ENCODE assay signal across 22 cellular contexts in the genomic region with DNA sequence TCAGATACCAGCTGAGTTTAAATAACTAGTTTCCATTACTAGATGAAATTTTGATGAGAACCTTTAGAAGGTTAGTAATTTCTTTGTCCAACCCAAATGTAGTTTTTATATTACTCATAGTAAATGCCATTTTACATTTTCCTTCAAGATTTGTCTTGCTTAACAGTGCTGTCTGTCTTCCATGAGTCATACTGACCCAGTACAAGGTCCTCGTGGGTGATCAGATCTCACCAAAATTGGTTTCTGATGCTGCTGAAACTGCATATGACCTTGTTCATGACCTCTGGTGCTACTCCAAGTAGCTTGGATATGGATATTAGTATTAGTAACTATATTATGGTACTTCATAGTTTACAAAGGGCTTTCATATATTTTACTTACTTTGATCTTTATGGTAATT.
"Had no signal": no experiment of that assay in that cellular context is flagged by ENCODE, and none has a peak within 500 bp of the region (broad histone marks: within the 10 kb centered on the region; RNA-seq: fewer than 3 reads in every experiment).

No MANE protein-coding gene starts in this region.

- H3K27me3 Mint-ChIP-seq: activated naive CD8-positive, alpha-beta T cell; activated T-cell treated with anti-CD3 and anti-CD28 coated beads, Interleukin-2, amount 50 U/mL, for 24 hours had no signal

- DNase-seq: activated CD4-positive, alpha-beta T cell treated with anti-CD3 and anti-CD28 coated beads for 48 hours; activated CD4-positive, alpha-beta T cell treated with anti-CD3 and anti-CD28 coated beads, Interleukin-2, amount 50 U/mL, for 48 hours; activated CD8-positive, alpha-beta memory T cell treated with anti-CD3 and anti-CD28 coated beads, Interleukin-2, amount 10 ng/mL, durations not matched to agents 7 days and 5 days; activated effector memory CD4-positive, alpha-beta T cell treated with anti-CD3 and anti-CD28 coated beads, Interleukin-2, amount 50 U/mL, for 16 hours; activated naive CD4-positive, alpha-beta T cell treated with Interleukin-2 at 50 U/mL for 16 hours; activated T-cell treated with anti-CD3 and anti-CD28 coated beads, Interleukin-2, amount 50 U/mL, for 24 hours; amygdala; Kasumi-1; NCI-H1105 treated with DMSO at 0.1 percent for 48 hours; NCI-H1436 treated with DMSO at 0.1 percent for 48 hours; NCI-H187 treated with DMSO at 0.1 percent for 48 hours; NCI-H2081 treated with DMSO at 0.1 percent for 48 hours; NCI-H2227 treated with DMSO at 0.1 percent for 48 hours; NCI-H526; NCI-H774; SJCRH30; SK-N-SH had no signal

- H3K27ac Mint-ChIP-seq: activated CD8-positive, alpha-beta memory T cell treated with anti-CD3 and anti-CD28 coated beads, Interleukin-2, amount 10 ng/mL, durations not matched to agents 7 days and 5 days; activated naive CD8-positive, alpha-beta T cell; activated T-cell treated with anti-CD3 and anti-CD28 coated beads, Interleukin-2, amount 50 U/mL, for 24 hours; activated T-helper 1 cell treated with anti-CD3 and anti-CD28 coated beads, Interleukin-12 subunit alpha, Interleukin-12 subunit beta, Interleukin-2, Interleukin-4 antibody, amounts not matched to agents 30 ng/mL and 10 ng/mL and 1 ng/mL, durations not matched to agents 14 hours and 24 hours and 36 hours; brain had no signal

- ATAC-seq: activated CD4-positive, CD25-positive, alpha-beta regulatory T cell treated with anti-CD3 and anti-CD28 coated beads, Interleukin-2, amount 50 U/mL, for 24 hours; activated CD8-positive, alpha-beta memory T cell treated with anti-CD3 and anti-CD28 coated beads, Interleukin-2, amount 10 ng/mL, durations not matched to agents 7 days and 5 days had no signal

- H3K9me3 Mint-ChIP-seq: activated T-cell treated with anti-CD3 and anti-CD28 coated beads, Interleukin-2, amount 50 U/mL, for 24 hours; activated T-helper 1 cell treated with anti-CD3 and anti-CD28 coated beads, Interleukin-12 subunit alpha, Interleukin-12 subunit beta, Interleukin-2, Interleukin-4 antibody, amounts not matched to agents 30 ng/mL and 10 ng/mL and 1 ng/mL, durations not matched to agents 14 hours and 24 hours and 36 hours; brain; central memory CD8-positive, alpha-beta T cell had no signal

- H3K4me1 Mint-ChIP-seq: activated CD8-positive, alpha-beta memory T cell treated with anti-CD3 and anti-CD28 coated beads, Interleukin-2, amount 10 ng/mL, durations not matched to agents 7 days and 5 days; brain; central memory CD8-positive, alpha-beta T cell had no signal

- H3K4me3 Mint-ChIP-seq: activated CD8-positive, alpha-beta memory T cell treated with anti-CD3 and anti-CD28 coated beads, Interleukin-2, amount 10 ng/mL, durations not matched to agents 7 days and 5 days; activated naive CD8-positive, alpha-beta T cell; activated T-cell treated with anti-CD3 and anti-CD28 coated beads, Interleukin-2, amount 50 U/mL, for 24 hours; activated T-helper 1 cell treated with anti-CD3 and anti-CD28 coated beads, Interleukin-12 subunit alpha, Interleukin-12 subunit beta, Interleukin-2, Interleukin-4 antibody, amounts not matched to agents 30 ng/mL and 10 ng/mL and 1 ng/mL, durations not matched to agents 14 hours and 24 hours and 36 hours; brain; central memory CD8-positive, alpha-beta T cell had no signal

- H3K36me3 Mint-ChIP-seq: activated CD8-positive, alpha-beta memory T cell treated with anti-CD3 and anti-CD28 coated beads, Interleukin-2, amount 10 ng/mL, durations not matched to agents 7 days and 5 days; activated naive CD8-positive, alpha-beta T cell; brain had no signal
